In genomic region chr3:98522538-98523281, GRCh38 we compare ENCODE assay signal across 8 cellular contexts. TPM values are rescaled to one million over a fixed set of nuclear protein-coding genes. Genes with fewer than 3 reads are reported as not detected.
DNase-seq lines count a peak whose midpoint lies in the region; ATAC-seq and TF ChIP-seq lines count a peak whose summit lies in the region.

Gene CLDND1 (minus strand): TSS chr3:98522902. CDS start chr3:98521424, 1,478 bp downstream.

- H2BK15ac ChIP-seq in IMR-90 (ENCODE audit: low read depth, low read length) = peak within 1 kb of the TSS; percentile 63; the same call in 1 of the 3 replicates

- no peaks in the 10 kb centered on the region for H3K9me3 ChIP-seq in IMR-90 (ENCODE audit: control insufficient read depth, insufficient read depth, low read length)

- peak within 1 kb of the TSS; percentile 90 for H2BK5ac ChIP-seq in IMR-90 (ENCODE audit: low read depth, low read length, poor library complexity, severe bottlenecking)

- H3K36me3 ChIP-seq in IMR-90 (ENCODE audit: control insufficient read depth, insufficient read depth, low read length) = peaks cover 1% of the 10 kb centered on the region

- WGBS in IMR-90 (ENCODE audit: extremely low coverage in 2 of 2, insufficient read length in 1 of 2), 2 experiments = 0% methylated on average over 17 of the region's 63 CpGs; no CpG with 5 or more reads in 1 of the 2 experiments

- peak; percentile 100 for DNase-seq in DMS 273 (lab: John Stamatoyannopoulos, UW; ENCODE audit: unreplicated experiment)
- peak; percentile 96 for DNase-seq in IMR-90
- peak; percentile 98 for DNase-seq in OCI-M1 (lab: John Stamatoyannopoulos, UW)
- DNase-seq in activated T-cell treated with anti-CD3 and anti-CD28 coated beads for 24 hours (ENCODE audit: low read depth) = peak; percentile 92
- peak; percentile 90 for DNase-seq in epidermal melanocyte (ENCODE audit: insufficient read length, low spot score)
- peak; percentile 96 for DNase-seq in middle frontal gyrus (ENCODE audit: extremely low spot score, low spot score)
- peak; percentile 92 for DNase-seq in stimulated activated CD8-positive, alpha-beta memory T cell treated with anti-CD3 and anti-CD28 coated beads, Interleukin-2, amount 100 ng/mL, for 48 hours (ENCODE audit: low read depth in 2 of 2)

- peak within 1 kb of the TSS; percentile 80 for H2BK120ac ChIP-seq in IMR-90 (ENCODE audit: low read depth, low read length)

- H3K14ac ChIP-seq in IMR-90 (replicated peaks; ENCODE audit: low read depth, low read length) = peak within 1 kb of the TSS; percentile 89

- TF ChIP-seq RAD21 in IMR-90 (IDR thresholded peaks at IDR 0.05; ENCODE audit: low read length) = no peak

- H2BK20ac ChIP-seq in IMR-90 (ENCODE audit: low read depth, low read length) = peak within 1 kb of the TSS; percentile 35

- ATAC-seq in GM21528 (IDR thresholded peaks at IDR 0.05; ENCODE audit: low FRiP score, unreplicated experiment) = peak; percentile 95
- ATAC-seq in IMR-90 (ENCODE audit: low read depth) = peak; percentile 98

- intact Hi-C loops in IMR-90 (cut with micrococcal nuclease) = loop anchor here (5.0 kb wide), 1 partner anchor 65 kb away; no protein-coding TSS in a partner anchor

- H3K4ac ChIP-seq in IMR-90 (ENCODE audit: low read depth, low read length) = peak within 1 kb of the TSS; percentile 84

- H3K9me1 ChIP-seq in IMR-90 (ENCODE audit: insufficient read depth, low read length) = no peaks in the 10 kb centered on the region

- H4K8ac ChIP-seq in IMR-90 (ENCODE audit: low read depth in 2 of 2, low read length in 2 of 2) = peak within 1 kb of the TSS; percentile 76 to 93

- H4K91ac ChIP-seq in IMR-90 (ENCODE audit: insufficient read depth, low read depth, low read length) = peak within 1 kb of the TSS; percentile 78

- peaks cover 24 to 25% of the 10 kb centered on the region in 2 experiments for H3K79me1 ChIP-seq in IMR-90 (ENCODE audit: low read depth in 1 of 2, low read length in 2 of 2)

- H2AFZ ChIP-seq in IMR-90 (replicated peaks; ENCODE audit: low read length, poor library complexity) = peak within 1 kb of the TSS; percentile 99

- dilution Hi-C loops in IMR-90 (cut with HindIII; ENCODE audit: low sequenced_read_pairs, unreplicated experiment) = no loop called here

- 0 out of 2 replicates have a peak within 1 kb of the TSS, but pooled peaks have one; percentile 1 for H2AK5ac ChIP-seq in IMR-90 (ENCODE audit: low read depth, low read length)

- H3K27ac ChIP-seq in IMR-90 (ENCODE audit: insufficient read depth, low read length) = peak within 1 kb of the TSS; percentile 93

- H3K56ac ChIP-seq in IMR-90 (ENCODE audit: extremely low read depth, insufficient read depth, low read length) = peak within 1 kb of the TSS; percentile 58

- H3K4me3 ChIP-seq in IMR-90 (ENCODE audit: insufficient read depth, low read depth, low read length) = peak within 1 kb of the TSS; percentile 75

- H4K20me1 ChIP-seq in IMR-90 (ENCODE audit: insufficient read depth, low read length) = peaks cover 5% of the 10 kb centered on the region; the same call in 1 of the 2 replicates

- peak within 1 kb of the TSS; percentile 84 for H3K23ac ChIP-seq in IMR-90 (ENCODE audit: low read depth, low read length)

- peak within 1 kb of the TSS; percentile 82 for H3K4me2 ChIP-seq in IMR-90 (ENCODE audit: low read depth, low read length)

- no peaks in the 10 kb centered on the region for H3K27me3 ChIP-seq in IMR-90 (ENCODE audit: control insufficient read depth, insufficient read depth, low read length)

- no TSS peak for BruUV-seq in IMR-90 (replicated peaks; lab: Mats Ljungman, UMichigan)

- peak within 1 kb of the TSS; percentile 59 for H3K18ac ChIP-seq in IMR-90 (ENCODE audit: low read depth, low read length)

- CTCF ChIA-PET in IMR-90 (lab: Yijun Ruan, JAX) = no interaction called here

- in situ Hi-C loops in IMR-90 (cut with MboI; ENCODE audit: low sequenced_read_pairs) = no loop called here

- no peak for TF ChIP-seq CTCF in IMR-90 (conservative IDR thresholded peaks at IDR 0.05; ENCODE audit: low read depth, low read length)

- H2AK9ac ChIP-seq in IMR-90 (replicated peaks; ENCODE audit: low read depth, low read length, poor library complexity) = peak within 1 kb of the TSS; percentile 83

- TF ChIP-seq POLR2A in IMR-90 (IDR thresholded peaks at IDR 0.05; ENCODE audit: low read depth, low read length) = peak; percentile 90

- peaks cover 2% of the 10 kb centered on the region; the same call in 1 of the 2 replicates for H3K4me1 ChIP-seq in IMR-90 (ENCODE audit: control insufficient read depth, insufficient read depth, low read length)

- POLR2A ChIA-PET in IMR-90 (lab: Charles Lee; ENCODE audit: unreplicated experiment) = no interaction called here

- H4K5ac ChIP-seq in IMR-90 (ENCODE audit: low read depth, low read length) = peak within 1 kb of the TSS; percentile 52

- H3K9ac ChIP-seq in IMR-90 (ENCODE audit: low read depth, low read length) = peak within 1 kb of the TSS; percentile 77

TF ChIP-seq in IMR-90, 13 proteins besides CTCF, POLR2A, EP300 and RAD21:
- TF ChIP-seq MXI1 (IDR thresholded peaks at IDR 0.05; ENCODE audit: borderline replicate concordance, low read depth, low read length) (0 out of 2 replicates have a peak, but pooled peaks have one; percentile 60), MAZ (IDR thresholded peaks at IDR 0.05; ENCODE audit: borderline replicate concordance, low read depth, low read length) (peak; percentile 78; the same call in 1 of the 2 replicates), MAFK (IDR thresholded peaks at IDR 0.05; ENCODE audit: low read depth, low read length) (no peak)

RNA-seq across cellular contexts. Expression of gene CLDND1, which starts in this region (rescaled TPM):
- 78.3 and 125 TPM in 2 replicates for total RNA-seq in IMR-90 (2012; rRNA removed)
- polyA plus RNA-seq in IMR-90 (2012; rRNA removed) = 67.4 and 75.8 TPM in 2 replicates
- 23.0 and 34.0 TPM in 2 replicates for polyA plus RNA-seq in IMR-90 (2012; cell fraction: cytosol; rRNA removed)
- polyA plus RNA-seq in IMR-90 (2012; cell fraction: nucleus; rRNA removed; ENCODE audit: low replicate concordance) = 10.1 and 120 TPM in 2 replicates

Comparison
In these comparisons a context has a peak if more than half of its experiments do, and no peak if none do; other contexts are left out.
1. Peak in every context shown above with its lines: DNase-seq, ATAC-seq, H3K4me3 ChIP-seq and H3K27ac ChIP-seq.